ENCODE assay signal across 20 cellular contexts in genomic region chr12:89920866-89921265, GRCh38.
"Had no signal": no experiment of that assay in that cellular context is flagged by ENCODE, and none has a peak within 500 bp of the region (broad histone marks: within the 10 kb centered on the region; RNA-seq: fewer than 3 reads in every experiment).

No MANE protein-coding gene starts in this region.

- H3K27ac ChIP-seq: gastrocnemius medialis, heart left ventricle, pancreas, right lobe of liver, stomach, upper lobe of left lung had no signal

- H3K4me3 ChIP-seq: gastrocnemius medialis, heart left ventricle, pancreas, right lobe of liver, smooth muscle cell, stomach, upper lobe of left lung had no signal

- H3K9me3 ChIP-seq: gastrocnemius medialis, heart left ventricle, pancreas, right lobe of liver, stomach, upper lobe of left lung had no signal

- H3K4me3 Mint-ChIP-seq: activated CD4-positive, alpha-beta T cell treated with anti-CD3 and anti-CD28 coated beads, Interleukin-2, amount 10 ng/mL, durations not matched to agents 24 days and 14 days; activated CD8-positive, alpha-beta T cell treated with anti-CD3 and anti-CD28 coated beads, Interleukin-2, amount 10 ng/mL, durations not matched to agents 7 days and 5 days; activated naive CD4-positive, alpha-beta T cell treated with anti-CD3 and anti-CD28 coated beads for 36 hours; activated T-cell treated with anti-CD3 and anti-CD28 coated beads, Interleukin-2, amount 50 U/mL, for 24 hours; brain; endodermal cell had no signal

- H3K27me3 ChIP-seq: gastrocnemius medialis, heart left ventricle, pancreas, right lobe of liver, stomach, upper lobe of left lung had no signal

- ATAC-seq: activated CD8-positive, alpha-beta T cell treated with anti-CD3 and anti-CD28 coated beads, Interleukin-2, amount 10 ng/mL, durations not matched to agents 7 days and 5 days; gastrocnemius medialis; heart left ventricle; left lobe of liver; pancreas; right lobe of liver had no signal

- H3K27me3 Mint-ChIP-seq: activated CD4-positive, alpha-beta T cell treated with anti-CD3 and anti-CD28 coated beads, Interleukin-2, amount 10 ng/mL, durations not matched to agents 24 days and 14 days; activated T-cell treated with anti-CD3 and anti-CD28 coated beads, Interleukin-2, amount 50 U/mL, for 24 hours; naive B cell had no signal

- H3K4me1 Mint-ChIP-seq: activated CD4-positive, alpha-beta T cell treated with anti-CD3 and anti-CD28 coated beads, Interleukin-2, amount 10 ng/mL, durations not matched to agents 24 days and 14 days had no signal

- H3K36me3 Mint-ChIP-seq: brain had no signal

- H3K4me2 ChIP-seq: smooth muscle cell had no signal

- H3K27ac Mint-ChIP-seq: activated CD4-positive, alpha-beta T cell treated with anti-CD3 and anti-CD28 coated beads, Interleukin-2, amount 10 ng/mL, durations not matched to agents 24 days and 14 days; activated CD8-positive, alpha-beta T cell treated with anti-CD3 and anti-CD28 coated beads, Interleukin-2, amount 10 ng/mL, durations not matched to agents 7 days and 5 days; activated naive CD4-positive, alpha-beta T cell treated with anti-CD3 and anti-CD28 coated beads for 36 hours; activated T-cell treated with anti-CD3 and anti-CD28 coated beads, Interleukin-2, amount 50 U/mL, for 24 hours; brain; endodermal cell had no signal

- H3K4me1 ChIP-seq: gastrocnemius medialis, pancreas, right lobe of liver, upper lobe of left lung had no signal

- DNase-seq: activated CD8-positive, alpha-beta T cell treated with anti-CD3 and anti-CD28 coated beads, Interleukin-2, amount 10 ng/mL, durations not matched to agents 7 days and 5 days; activated naive CD4-positive, alpha-beta T cell treated with anti-CD3 and anti-CD28 coated beads for 36 hours; activated T-cell treated with anti-CD3 and anti-CD28 coated beads, Interleukin-2, amount 50 U/mL, for 24 hours; anterior cingulate cortex; caudate nucleus; endodermal cell; gastrocnemius medialis; heart left ventricle; kidney; naive B cell; pancreas; right lobe of liver; stimulated activated CD4-positive, alpha-beta T cell treated with anti-CD3 and anti-CD28 coated beads, Interleukin-4, amount 100 ng/mL, for 1 hour; stomach; T1000; upper lobe of left lung had no signal

- H3K36me3 ChIP-seq: gastrocnemius medialis, heart left ventricle, pancreas, right lobe of liver, stomach, upper lobe of left lung had no signal

- H3K9me3 Mint-ChIP-seq: activated CD4-positive, alpha-beta T cell treated with anti-CD3 and anti-CD28 coated beads, Interleukin-2, amount 10 ng/mL, durations not matched to agents 24 days and 14 days; activated naive CD4-positive, alpha-beta T cell treated with anti-CD3 and anti-CD28 coated beads for 36 hours; activated T-cell treated with anti-CD3 and anti-CD28 coated beads, Interleukin-2, amount 50 U/mL, for 24 hours; endodermal cell had no signal
